Comparison of ENCODE assay signal across 19 cellular contexts in genomic region chr1:46407636-46408035, GRCh38. TPM values are rescaled to one million over a fixed set of nuclear protein-coding genes. Genes with fewer than 3 reads are reported as not detected.
DNase-seq lines count a peak whose midpoint lies in the region; ATAC-seq and TF ChIP-seq lines count a peak whose summit lies in the region.
"Had no signal": no experiment of that assay in that cellular context is flagged by ENCODE, and none has a peak within 500 bp of the region (broad histone marks: within the 10 kb centered on the region; RNA-seq: fewer than 3 reads in every experiment).

No MANE protein-coding gene starts in this region.

- peaks cover 3% of the 10 kb centered on the region for H3K27me3 ChIP-seq in NT2/D1 (ENCODE audit: insufficient read depth, insufficient read length)
- H3K27me3 ChIP-seq: SJCRH30 had no signal

- no peaks in the 10 kb centered on the region for H3K9me3 Mint-ChIP-seq in dendritic cell treated with granulocyte-macrophage colony-stimulating factor and Interleukin-4, amounts not matched to agents 40 ng/mL and 50 ng/mL, for 4 days
- H3K9me3 Mint-ChIP-seq in nephron progenitor cell (no peaks in the 10 kb centered on the region), type B pancreatic cell (no peaks in the 10 kb centered on the region)
- H3K9me3 Mint-ChIP-seq: HFFc6 had no signal

- no peaks in the 10 kb centered on the region for H3K27me3 Mint-ChIP-seq in dendritic cell treated with granulocyte-macrophage colony-stimulating factor and Interleukin-4, amounts not matched to agents 40 ng/mL and 50 ng/mL, for 4 days
- peaks cover 13% of the 10 kb centered on the region for H3K27me3 Mint-ChIP-seq in nephron progenitor cell (ENCODE audit: low read depth, poor library complexity)
- H3K27me3 Mint-ChIP-seq in type B pancreatic cell, result no peaks in the 10 kb centered on the region

- no peak overlapping the region for H3K4me3 ChIP-seq in NT2/D1 (ENCODE audit: insufficient read length, low read depth)
- H3K4me3 ChIP-seq: PC-9 had no signal

- intact Hi-C loops in dendritic cell treated with granulocyte-macrophage colony-stimulating factor and Interleukin-4, amounts not matched to agents 40 ng/mL and 50 ng/mL, for 4 days (cut with micrococcal nuclease), result no loop called here

- H3K27ac Mint-ChIP-seq in dendritic cell treated with granulocyte-macrophage colony-stimulating factor and Interleukin-4, amounts not matched to agents 40 ng/mL and 50 ng/mL, for 4 days, result peak overlapping the region; percentile 0
- H3K27ac Mint-ChIP-seq in nephron progenitor cell (no peak overlapping the region), type B pancreatic cell (no peak overlapping the region)
- H3K27ac Mint-ChIP-seq: HFFc6 had no signal

- H3K4me1 ChIP-seq in NT2/D1 (ENCODE audit: insufficient read depth, insufficient read length), result peaks cover 24% of the 10 kb centered on the region

- no peak overlapping the region for H3K4me3 Mint-ChIP-seq in dendritic cell treated with granulocyte-macrophage colony-stimulating factor and Interleukin-4, amounts not matched to agents 40 ng/mL and 50 ng/mL, for 4 days
- peak overlapping the region; percentile 48 for H3K4me3 Mint-ChIP-seq in nephron progenitor cell
- H3K4me3 Mint-ChIP-seq in type B pancreatic cell, result peak overlapping the region; percentile 77
- H3K4me3 Mint-ChIP-seq: HFFc6 had no signal

- peaks cover 41% of the 10 kb centered on the region for H3K36me3 Mint-ChIP-seq in dendritic cell treated with granulocyte-macrophage colony-stimulating factor and Interleukin-4, amounts not matched to agents 40 ng/mL and 50 ng/mL, for 4 days (ENCODE audit: low read depth)
- H3K36me3 Mint-ChIP-seq in nephron progenitor cell (ENCODE audit: low read depth) (no peaks in the 10 kb centered on the region), type B pancreatic cell (peaks cover 6% of the 10 kb centered on the region)

- TF ChIP-seq CTCF in nephron progenitor cell (IDR thresholded peaks at IDR 0.05) (no peak), type B pancreatic cell (conservative IDR thresholded peaks at IDR 0.05) (no peak)

- no peak for ATAC-seq in esophagus mucosa

- DNase-seq in NT2/D1 (ENCODE audit: low read depth, low spot score) (no peak), nephron progenitor cell (no peak), type B pancreatic cell (ENCODE audit: extremely low spot score, unreplicated experiment) (no peak), D341Med (ENCODE audit: low spot score) (no peak), amniotic stem cell (lab: John Stamatoyannopoulos, UW) (no peak)
- no peak for DNase-seq in stimulated activated CD4-positive, alpha-beta T cell treated with anti-CD3 and anti-CD28 coated beads, Interleukin-12 subunit alpha, Interleukin-12 subunit beta, amount 100 ng/mL, for 4 hours
- DNase-seq: AML-193, DMS 273 treated with DMSO at 0.1 percent for 48 hours, DND-41, HFFc6, NCI-H1105 treated with DMSO at 0.1 percent for 48 hours, NCI-H1694, NCI-H226, NCI-H524, PC-9 had no signal

- H3K4me1 Mint-ChIP-seq in dendritic cell treated with granulocyte-macrophage colony-stimulating factor and Interleukin-4, amounts not matched to agents 40 ng/mL and 50 ng/mL, for 4 days (ENCODE audit: low read depth), result peaks cover 33% of the 10 kb centered on the region
- H3K4me1 Mint-ChIP-seq in nephron progenitor cell (peaks cover 30% of the 10 kb centered on the region), type B pancreatic cell (ENCODE audit: unreplicated experiment) (peaks cover 17% of the 10 kb centered on the region)

- no peaks in the 10 kb centered on the region for H3K36me3 ChIP-seq in NT2/D1 (ENCODE audit: insufficient read depth, insufficient read length, low read length)
- H3K36me3 ChIP-seq: SJCRH30 had no signal

- no peaks in the 10 kb centered on the region for H3K9me3 ChIP-seq in NT2/D1 (ENCODE audit: insufficient read depth, low read length)
- H3K9me3 ChIP-seq: SJCRH30 had no signal

- H3K9ac ChIP-seq in NT2/D1 (ENCODE audit: insufficient read length, low read depth), result peak overlapping the region; percentile 13

RNA-seq across cellular contexts. Expression of gene FAAH, which starts 13.5 kb away (rescaled TPM):
- total RNA-seq in type B pancreatic cell (ENCODE audit: low replicate concordance) (30.8 and 32.0 TPM in 2 replicates), esophagus mucosa (8.7 TPM)
- total RNA-seq: G401 had no signal
